ENCODE assay signal across 1 cellular context in the genomic region with DNA sequence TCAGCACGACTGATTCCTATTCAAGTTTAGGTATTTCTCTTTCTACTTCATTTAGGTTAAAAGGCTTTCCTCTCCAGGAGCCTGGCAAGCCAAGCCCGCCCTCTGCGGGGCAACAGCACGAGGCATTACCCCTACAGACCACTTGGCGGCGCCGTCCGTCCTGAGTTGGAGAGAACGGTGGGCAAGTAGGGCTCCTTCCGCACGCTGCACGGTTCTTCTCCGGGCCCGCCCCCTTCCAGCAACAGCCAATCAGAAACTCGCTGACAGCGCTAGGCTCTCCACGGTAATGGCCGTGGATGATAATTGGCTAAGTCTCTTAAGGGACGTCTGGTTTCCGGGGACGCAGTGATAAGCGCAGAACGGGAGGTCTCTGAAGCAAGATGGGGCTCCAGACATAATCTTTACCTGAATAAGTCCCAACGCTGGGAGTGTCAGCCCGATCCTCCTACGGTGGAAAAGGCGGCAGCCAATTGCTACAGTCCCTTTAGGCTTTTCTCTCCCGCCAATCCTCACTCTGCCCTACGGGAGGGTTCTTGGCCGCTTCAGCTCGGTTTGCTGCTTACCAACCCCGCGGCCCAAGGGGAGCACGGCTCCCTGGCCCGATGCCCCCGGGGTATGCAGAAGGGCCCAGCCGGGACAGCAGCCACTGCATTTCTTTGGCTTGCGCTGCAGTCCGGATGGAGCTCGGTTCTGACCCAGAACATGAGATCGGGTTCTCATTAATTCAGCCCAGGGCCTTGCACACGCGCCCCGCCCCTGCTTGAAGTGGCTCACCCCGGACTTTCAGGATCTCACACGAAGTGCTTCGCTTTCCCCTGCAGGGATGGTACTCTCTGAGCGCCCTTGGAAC.
TF ChIP-seq lines count a peak whose summit lies in the region.

No MANE protein-coding gene starts in this region.

TF ChIP-seq in HepG2, 621 proteins besides CTCF, POLR2A, EP300 and RAD21 (continued from another document and continues in another):
- peak; percentile 92; the same call in 1 of the 2 replicates for TF ChIP-seq KDM2A (CRISPR knock-in tag; IDR thresholded peaks at IDR 0.05; ENCODE audit: borderline replicate concordance, low read depth)
- TF ChIP-seq ZNF879 (CRISPR knock-in tag; IDR thresholded peaks at IDR 0.05): peak; percentile 92; the same call in 1 of the 2 replicates
- TF ChIP-seq ZNF34 (CRISPR knock-in tag; IDR thresholded peaks at IDR 0.05; ENCODE audit: borderline replicate concordance): 0 out of 2 replicates have a peak, but pooled peaks have one; percentile 55
- TF ChIP-seq, protein P1, sequence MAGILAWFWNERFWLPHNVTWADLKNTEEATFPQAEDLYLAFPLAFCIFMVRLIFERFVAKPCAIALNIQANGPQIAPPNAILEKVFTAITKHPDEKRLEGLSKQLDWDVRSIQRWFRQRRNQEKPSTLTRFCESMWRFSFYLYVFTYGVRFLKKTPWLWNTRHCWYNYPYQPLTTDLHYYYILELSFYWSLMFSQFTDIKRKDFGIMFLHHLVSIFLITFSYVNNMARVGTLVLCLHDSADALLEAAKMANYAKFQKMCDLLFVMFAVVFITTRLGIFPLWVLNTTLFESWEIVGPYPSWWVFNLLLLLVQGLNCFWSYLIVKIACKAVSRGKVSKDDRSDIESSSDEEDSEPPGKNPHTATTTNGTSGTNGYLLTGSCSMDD (CRISPR knock-in tag; IDR thresholded peaks at IDR 0.05): no peak
- TF ChIP-seq ZKSCAN8 (CRISPR knock-in tag; IDR thresholded peaks at IDR 0.05; ENCODE audit: borderline replicate concordance): no peak; the same call in 1 of the 2 replicates
- TF ChIP-seq, protein P2, sequence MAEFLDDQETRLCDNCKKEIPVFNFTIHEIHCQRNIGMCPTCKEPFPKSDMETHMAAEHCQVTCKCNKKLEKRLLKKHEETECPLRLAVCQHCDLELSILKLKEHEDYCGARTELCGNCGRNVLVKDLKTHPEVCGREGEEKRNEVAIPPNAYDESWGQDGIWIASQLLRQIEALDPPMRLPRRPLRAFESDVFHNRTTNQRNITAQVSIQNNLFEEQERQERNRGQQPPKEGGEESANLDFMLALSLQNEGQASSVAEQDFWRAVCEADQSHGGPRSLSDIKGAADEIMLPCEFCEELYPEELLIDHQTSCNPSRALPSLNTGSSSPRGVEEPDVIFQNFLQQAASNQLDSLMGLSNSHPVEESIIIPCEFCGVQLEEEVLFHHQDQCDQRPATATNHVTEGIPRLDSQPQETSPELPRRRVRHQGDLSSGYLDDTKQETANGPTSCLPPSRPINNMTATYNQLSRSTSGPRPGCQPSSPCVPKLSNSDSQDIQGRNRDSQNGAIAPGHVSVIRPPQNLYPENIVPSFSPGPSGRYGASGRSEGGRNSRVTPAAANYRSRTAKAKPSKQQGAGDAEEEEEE (CRISPR knock-in tag; IDR thresholded peaks at IDR 0.05; ENCODE audit: borderline replicate concordance): peak; percentile 89; the same call in 1 of the 2 replicates
- TF ChIP-seq TMF1 (CRISPR knock-in tag; IDR thresholded peaks at IDR 0.05; ENCODE audit: low read depth): 0 out of 2 replicates have a peak, but pooled peaks have one; percentile 44
- no peak for TF ChIP-seq HDAC6 (IDR thresholded peaks at IDR 0.05; ENCODE audit: low read depth, low read length)
- peak; percentile 88; the same call in 1 of the 2 replicates for TF ChIP-seq BCL3 (CRISPR knock-in tag; IDR thresholded peaks at IDR 0.05)
- 0 out of 2 replicates have a peak, but pooled peaks have one; percentile 90 for TF ChIP-seq ZNF235 (CRISPR knock-in tag; IDR thresholded peaks at IDR 0.05; ENCODE audit: borderline replicate concordance)
- TF ChIP-seq ZSCAN12 (CRISPR knock-in tag; IDR thresholded peaks at IDR 0.05): 0 out of 2 replicates have a peak, but pooled peaks have one; percentile 49
- TF ChIP-seq ZNF740 (CRISPR knock-in tag; IDR thresholded peaks at IDR 0.05): 0 out of 2 replicates have a peak, but pooled peaks have one; percentile 50
- TF ChIP-seq NCOA2 (CRISPR knock-in tag; IDR thresholded peaks at IDR 0.05): peak; percentile 53; the same call in 1 of the 2 replicates
- 0 out of 2 replicates have a peak, but pooled peaks have one; percentile 35 for TF ChIP-seq HCFC1 (IDR thresholded peaks at IDR 0.05; ENCODE audit: low read depth, low read length)
- TF ChIP-seq ZNF329 (CRISPR knock-in tag; IDR thresholded peaks at IDR 0.05; ENCODE audit: low read depth): peak; percentile 28; the same call in 1 of the 2 replicates
- peak; percentile 67; the same call in 1 of the 2 replicates for TF ChIP-seq ZNF136 (CRISPR knock-in tag; IDR thresholded peaks at IDR 0.05; ENCODE audit: low read depth)
- peak in 1 of 2 experiments; percentile 2; a peak in 1 of 4 replicates for TF ChIP-seq ATF4 (CRISPR knock-in tag; IDR thresholded peaks at IDR 0.05)
- TF ChIP-seq ZNF512 (CRISPR knock-in tag; IDR thresholded peaks at IDR 0.05): no peak
- TF ChIP-seq, protein P3, sequence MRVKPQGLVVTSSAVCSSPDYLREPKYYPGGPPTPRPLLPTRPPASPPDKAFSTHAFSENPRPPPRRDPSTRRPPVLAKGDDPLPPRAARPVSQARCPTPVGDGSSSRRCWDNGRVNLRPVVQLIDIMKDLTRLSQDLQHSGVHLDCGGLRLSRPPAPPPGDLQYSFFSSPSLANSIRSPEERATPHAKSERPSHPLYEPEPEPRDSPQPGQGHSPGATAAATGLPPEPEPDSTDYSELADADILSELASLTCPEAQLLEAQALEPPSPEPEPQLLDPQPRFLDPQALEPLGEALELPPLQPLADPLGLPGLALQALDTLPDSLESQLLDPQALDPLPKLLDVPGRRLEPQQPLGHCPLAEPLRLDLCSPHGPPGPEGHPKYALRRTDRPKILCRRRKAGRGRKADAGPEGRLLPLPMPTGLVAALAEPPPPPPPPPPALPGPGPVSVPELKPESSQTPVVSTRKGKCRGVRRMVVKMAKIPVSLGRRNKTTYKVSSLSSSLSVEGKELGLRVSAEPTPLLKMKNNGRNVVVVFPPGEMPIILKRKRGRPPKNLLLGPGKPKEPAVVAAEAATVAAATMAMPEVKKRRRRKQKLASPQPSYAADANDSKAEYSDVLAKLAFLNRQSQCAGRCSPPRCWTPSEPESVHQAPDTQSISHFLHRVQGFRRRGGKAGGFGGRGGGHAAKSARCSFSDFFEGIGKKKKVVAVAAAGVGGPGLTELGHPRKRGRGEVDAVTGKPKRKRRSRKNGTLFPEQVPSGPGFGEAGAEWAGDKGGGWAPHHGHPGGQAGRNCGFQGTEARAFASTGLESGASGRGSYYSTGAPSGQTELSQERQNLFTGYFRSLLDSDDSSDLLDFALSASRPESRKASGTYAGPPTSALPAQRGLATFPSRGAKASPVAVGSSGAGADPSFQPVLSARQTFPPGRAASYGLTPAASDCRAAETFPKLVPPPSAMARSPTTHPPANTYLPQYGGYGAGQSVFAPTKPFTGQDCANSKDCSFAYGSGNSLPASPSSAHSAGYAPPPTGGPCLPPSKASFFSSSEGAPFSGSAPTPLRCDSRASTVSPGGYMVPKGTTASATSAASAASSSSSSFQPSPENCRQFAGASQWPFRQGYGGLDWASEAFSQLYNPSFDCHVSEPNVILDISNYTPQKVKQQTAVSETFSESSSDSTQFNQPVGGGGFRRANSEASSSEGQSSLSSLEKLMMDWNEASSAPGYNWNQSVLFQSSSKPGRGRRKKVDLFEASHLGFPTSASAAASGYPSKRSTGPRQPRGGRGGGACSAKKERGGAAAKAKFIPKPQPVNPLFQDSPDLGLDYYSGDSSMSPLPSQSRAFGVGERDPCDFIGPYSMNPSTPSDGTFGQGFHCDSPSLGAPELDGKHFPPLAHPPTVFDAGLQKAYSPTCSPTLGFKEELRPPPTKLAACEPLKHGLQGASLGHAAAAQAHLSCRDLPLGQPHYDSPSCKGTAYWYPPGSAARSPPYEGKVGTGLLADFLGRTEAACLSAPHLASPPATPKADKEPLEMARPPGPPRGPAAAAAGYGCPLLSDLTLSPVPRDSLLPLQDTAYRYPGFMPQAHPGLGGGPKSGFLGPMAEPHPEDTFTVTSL (CRISPR knock-in tag; IDR thresholded peaks at IDR 0.05; ENCODE audit: borderline replicate concordance): no peak
- TF ChIP-seq SMAD1 (CRISPR knock-in tag; IDR thresholded peaks at IDR 0.05; ENCODE audit: borderline replicate concordance, low read depth): no peak
- no peak for TF ChIP-seq ZNF850 (CRISPR knock-in tag; conservative IDR thresholded peaks at IDR 0.05)
- TF ChIP-seq ZC3H13 (CRISPR knock-in tag; IDR thresholded peaks at IDR 0.05): no peak; the same call in 1 of the 2 replicates
- no peak; the same call in 1 of the 2 replicates for TF ChIP-seq ZNF160 (CRISPR knock-in tag; IDR thresholded peaks at IDR 0.05)
- TF ChIP-seq, protein P4, sequence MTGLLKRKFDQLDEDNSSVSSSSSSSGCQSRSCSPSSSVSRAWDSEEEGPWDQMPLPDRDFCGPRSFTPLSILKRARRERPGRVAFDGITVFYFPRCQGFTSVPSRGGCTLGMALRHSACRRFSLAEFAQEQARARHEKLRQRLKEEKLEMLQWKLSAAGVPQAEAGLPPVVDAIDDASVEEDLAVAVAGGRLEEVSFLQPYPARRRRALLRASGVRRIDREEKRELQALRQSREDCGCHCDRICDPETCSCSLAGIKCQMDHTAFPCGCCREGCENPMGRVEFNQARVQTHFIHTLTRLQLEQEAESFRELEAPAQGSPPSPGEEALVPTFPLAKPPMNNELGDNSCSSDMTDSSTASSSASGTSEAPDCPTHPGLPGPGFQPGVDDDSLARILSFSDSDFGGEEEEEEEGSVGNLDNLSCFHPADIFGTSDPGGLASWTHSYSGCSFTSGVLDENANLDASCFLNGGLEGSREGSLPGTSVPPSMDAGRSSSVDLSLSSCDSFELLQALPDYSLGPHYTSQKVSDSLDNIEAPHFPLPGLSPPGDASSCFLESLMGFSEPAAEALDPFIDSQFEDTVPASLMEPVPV (CRISPR knock-in tag; IDR thresholded peaks at IDR 0.05): peak; percentile 46; the same call in 1 of the 2 replicates
- no peak for TF ChIP-seq TEF (CRISPR knock-in tag; IDR thresholded peaks at IDR 0.05)
- TF ChIP-seq TERF1 (CRISPR knock-in tag; IDR thresholded peaks at IDR 0.05): no peak
